In the genomic region with DNA sequence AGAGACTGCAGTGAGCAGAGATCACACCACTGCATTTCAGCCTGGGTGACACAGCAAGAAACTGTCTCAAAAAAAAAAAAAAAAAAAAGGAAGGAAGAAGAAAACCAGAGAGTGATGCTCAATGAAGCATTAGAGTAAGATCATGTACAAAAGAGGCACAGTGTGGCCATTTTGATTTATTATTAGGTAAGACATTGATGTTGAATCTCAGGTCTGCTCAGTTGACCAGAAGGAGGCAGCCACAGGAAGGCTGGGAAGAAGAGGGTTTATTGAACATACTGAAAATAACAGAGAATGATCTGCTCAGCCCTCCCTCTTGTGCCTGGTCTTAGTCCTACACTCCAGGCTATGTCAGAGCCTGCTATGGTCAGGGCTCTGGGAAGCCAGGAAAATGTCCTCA, we compare ENCODE assay signal across 13 cellular contexts. TPM values are rescaled to one million over a fixed set of nuclear protein-coding genes. Genes with fewer than 3 reads are reported as not detected.
DNase-seq lines count a peak whose midpoint lies in the region; ATAC-seq, FAIRE-seq and TF ChIP-seq lines count a peak whose summit lies in the region.
"Had no signal": no experiment of that assay in that cellular context is flagged by ENCODE, and none has a peak within 500 bp of the region (broad histone marks: within the 10 kb centered on the region; RNA-seq: fewer than 3 reads in every experiment).

No MANE protein-coding gene starts in this region.

- FAIRE-seq in HepG2 (lab: Jason Lieb, UNC), result no peak

- H3K79me2 ChIP-seq in HepG2 (ENCODE audit: insufficient read depth, low read length), result no peaks in the 10 kb centered on the region

- peaks cover 15% of the 10 kb centered on the region for H3K27me3 Mint-ChIP-seq in CD8-positive, alpha-beta T cell (ENCODE audit: low read depth)

- intact Hi-C loops in HepG2 (cut with micrococcal nuclease; ENCODE audit: unreplicated experiment), result no loop called here
- intact Hi-C loops in CD8-positive, alpha-beta T cell (cut with DNase I, micrococcal nuclease), result no loop called here

- H3K4me3 ChIP-seq in HFF-Myc (replicated peaks; ENCODE audit: low read depth, low read length), result no peak overlapping the region
- H3K4me3 ChIP-seq in HepG2 (replicated peaks in 1 of 3; ENCODE audit: insufficient read depth in 1 of 3, low read depth in 2 of 3, low read length in 3 of 3), result no peak overlapping the region
- no peak overlapping the region for H3K4me3 ChIP-seq in CD8-positive, alpha-beta T cell (ENCODE audit: low read depth, low read length)
- H3K4me3 ChIP-seq: right lobe of liver had no signal

- no peak overlapping the region for H3K27ac Mint-ChIP-seq in CD8-positive, alpha-beta T cell
- no peak overlapping the region for H3K27ac Mint-ChIP-seq in stimulated activated effector memory CD8-positive, alpha-beta T cell treated with anti-CD3 and anti-CD28 coated beads, Interleukin-12 subunit alpha, Interleukin-12 subunit beta, amount 100 ng/mL, for 72 hours
- H3K27ac Mint-ChIP-seq: activated naive CD4-positive, alpha-beta T cell treated with anti-CD3 and anti-CD28 coated beads for 36 hours had no signal

- H3K27ac ChIP-seq in HepG2 (ENCODE audit: extremely low read length, insufficient read depth, low read length), result no peak overlapping the region
- no peak overlapping the region for H3K27ac ChIP-seq in CD8-positive, alpha-beta T cell (ENCODE audit: low read depth, low read length)
- H3K27ac ChIP-seq: right lobe of liver had no signal

- TF ChIP-seq POLR2A in HepG2 (IDR thresholded peaks at IDR 0.05; ENCODE audit: insufficient read depth in 1 of 2, low read depth in 2 of 2, low read length in 2 of 2), result no peak

- TF ChIP-seq CTCF in HFF-Myc (IDR thresholded peaks at IDR 0.05; ENCODE audit: low read depth, low read length, missing control alignments), result peak; percentile 14
- no peak for TF ChIP-seq CTCF in HepG2 (CRISPR knock-in tag; IDR thresholded peaks at IDR 0.05)
- no peak for TF ChIP-seq CTCF in CD8-positive, alpha-beta T cell (IDR thresholded peaks at IDR 0.05)

- no peak overlapping the region for H2AFZ ChIP-seq in HepG2 (ENCODE audit: low read length)

- TF ChIP-seq EP300 in HepG2 (IDR thresholded peaks at IDR 0.05; ENCODE audit: low read depth in 2 of 2, low read length in 2 of 2) (no peak), HepG2 (CRISPR knock-in tag; IDR thresholded peaks at IDR 0.05; ENCODE audit: borderline replicate concordance) (no peak)

- peak; percentile 70 for ATAC-seq in HepG2
- ATAC-seq in CD8-positive, alpha-beta T cell, result no peak
- no peak for ATAC-seq in stimulated activated effector memory CD8-positive, alpha-beta T cell treated with anti-CD3 and anti-CD28 coated beads, Interleukin-12 subunit alpha, Interleukin-12 subunit beta, amount 100 ng/mL, for 72 hours

- H3K9me3 Mint-ChIP-seq in CD8-positive, alpha-beta T cell, result no peaks in the 10 kb centered on the region
- H3K9me3 Mint-ChIP-seq in stimulated activated effector memory CD8-positive, alpha-beta T cell treated with anti-CD3 and anti-CD28 coated beads, Interleukin-12 subunit alpha, Interleukin-12 subunit beta, amount 100 ng/mL, for 72 hours, result no peaks in the 10 kb centered on the region
- H3K9me3 Mint-ChIP-seq: activated naive CD4-positive, alpha-beta T cell treated with anti-CD3 and anti-CD28 coated beads for 36 hours had no signal

- no peak for TF ChIP-seq RAD21 in HepG2 (CRISPR knock-in tag; IDR thresholded peaks at IDR 0.05)

- POLR2A ChIA-PET in HepG2 (lab: Yijun Ruan, JAX), result no interaction called here
- POLR2A ChIA-PET in CD8-positive, alpha-beta T cell (lab: Charles Lee), result no interaction called here

- DNase-seq in GF-D8 (lab: John Stamatoyannopoulos, UW) (peak; percentile 36), HFF-Myc (ENCODE audit: extremely low read depth, low read depth) (no peak), SW480 (ENCODE audit: low spot score) (peak; percentile 18), HepG2 (ENCODE audit: low spot score) (no peak), nucleus accumbens (lab: John Stamatoyannopoulos, UW) (no peak), NCI-H82 (lab: John Stamatoyannopoulos, UW) (no peak)
- DNase-seq in CD8-positive, alpha-beta T cell, result no peak
- no peak for DNase-seq in stimulated activated effector memory CD8-positive, alpha-beta T cell treated with anti-CD3 and anti-CD28 coated beads, Interleukin-12 subunit alpha, Interleukin-12 subunit beta, amount 100 ng/mL, for 72 hours (ENCODE audit: low spot score in 2 of 2)
- DNase-seq: activated CD4-positive, alpha-beta T cell treated with anti-CD3 and anti-CD28 coated beads for 48 hours; activated naive CD4-positive, alpha-beta T cell treated with anti-CD3 and anti-CD28 coated beads for 36 hours; NCI-H2029; right lobe of liver had no signal

- in situ Hi-C loops in HepG2 (cut with HindIII; ENCODE audit: extremely low pct_ligation_motif_present, low pct_unique_long_range_greater_than_20kb), result no loop called here

- H3K36me3 Mint-ChIP-seq in CD8-positive, alpha-beta T cell, result no peaks in the 10 kb centered on the region
- no peaks in the 10 kb centered on the region for H3K36me3 Mint-ChIP-seq in stimulated activated effector memory CD8-positive, alpha-beta T cell treated with anti-CD3 and anti-CD28 coated beads, Interleukin-12 subunit alpha, Interleukin-12 subunit beta, amount 100 ng/mL, for 72 hours

- H3K4me1 ChIP-seq in HepG2 (ENCODE audit: insufficient read depth, low read length), result no peaks in the 10 kb centered on the region
- no peaks in the 10 kb centered on the region for H3K4me1 ChIP-seq in CD8-positive, alpha-beta T cell (ENCODE audit: insufficient read depth, low read length)
- H3K4me1 ChIP-seq: right lobe of liver had no signal

- H3K9me3 ChIP-seq in HepG2 (ENCODE audit: low read length), result no peaks in the 10 kb centered on the region
- H3K9me3 ChIP-seq in CD8-positive, alpha-beta T cell (ENCODE audit: low read length), result no peaks in the 10 kb centered on the region
- H3K9me3 ChIP-seq: Caco-2, right lobe of liver had no signal

- H4K20me1 ChIP-seq in HepG2 (ENCODE audit: insufficient read depth, low read length), result no peaks in the 10 kb centered on the region

- BruUV-seq in HepG2 (replicated peaks; lab: Mats Ljungman, UMichigan), result no TSS peak

- H3K27me3 ChIP-seq in HepG2 (ENCODE audit: control insufficient read depth in 1 of 2, insufficient read depth in 2 of 2, low read length in 2 of 2), result peaks cover 0 to 31% of the 10 kb centered on the region in 2 experiments; a peak in 3 of 5 replicates
- no peaks in the 10 kb centered on the region for H3K27me3 ChIP-seq in CD8-positive, alpha-beta T cell (ENCODE audit: insufficient read depth, low read length)
- H3K27me3 ChIP-seq: right lobe of liver had no signal

- no peak overlapping the region for H3K4me3 Mint-ChIP-seq in CD8-positive, alpha-beta T cell
- H3K4me3 Mint-ChIP-seq in stimulated activated effector memory CD8-positive, alpha-beta T cell treated with anti-CD3 and anti-CD28 coated beads, Interleukin-12 subunit alpha, Interleukin-12 subunit beta, amount 100 ng/mL, for 72 hours, result no peak overlapping the region
- H3K4me3 Mint-ChIP-seq: activated naive CD4-positive, alpha-beta T cell treated with anti-CD3 and anti-CD28 coated beads for 36 hours had no signal

- H3K36me3 ChIP-seq in HepG2 (replicated peaks in 1 of 2; ENCODE audit: control insufficient read depth in 1 of 2, insufficient read depth in 2 of 2, low read length in 2 of 2), result no peaks in the 10 kb centered on the region
- H3K36me3 ChIP-seq in CD8-positive, alpha-beta T cell (ENCODE audit: insufficient read depth, low read length), result no peaks in the 10 kb centered on the region
- H3K36me3 ChIP-seq: right lobe of liver had no signal

- CTCF ChIA-PET in HepG2 (lab: Yijun Ruan, JAX; ENCODE audit: low intra/inter-chr PET ratio, low total read pairs), result no interaction called here
- CTCF ChIA-PET in CD8-positive, alpha-beta T cell (lab: Charles Lee), result no interaction called here

- no peaks in the 10 kb centered on the region for H3K4me1 Mint-ChIP-seq in CD8-positive, alpha-beta T cell (ENCODE audit: low read depth)
- H3K4me1 Mint-ChIP-seq in stimulated activated effector memory CD8-positive, alpha-beta T cell treated with anti-CD3 and anti-CD28 coated beads, Interleukin-12 subunit alpha, Interleukin-12 subunit beta, amount 100 ng/mL, for 72 hours, result no peaks in the 10 kb centered on the region

- no peak overlapping the region for H3K9ac ChIP-seq in HepG2 (ENCODE audit: insufficient read depth, low read depth, low read length)

- no peak overlapping the region for H3K4me2 ChIP-seq in HepG2 (ENCODE audit: low read depth, low read length)

RNA-seq across cellular contexts. Expression of gene LRRK1, which starts 15.6 kb away (rescaled TPM):
- 0.07 and 0.13 TPM in 2 replicates for total RNA-seq in HepG2 (2016; rRNA removed; fragmentation: Illumina TruSeq; extraction: Trizol)
- total RNA-seq in HepG2 (2016; cell fraction: cytosol; rRNA removed; fragmentation: Illumina TruSeq; extraction: Trizol; ENCODE audit: low read depth), result 0.26 and 0.30 TPM in 2 replicates
- total RNA-seq in HepG2 (2016; cell fraction: insoluble cytoplasmic fraction; rRNA removed; fragmentation: Illumina TruSeq; extraction: Trizol), result 0.09 and 0.12 TPM in 2 replicates
- total RNA-seq in HepG2 (2016; cell fraction: membrane; rRNA removed; fragmentation: Illumina TruSeq; extraction: Trizol), result 0.31 and 0.37 TPM in 2 replicates
- total RNA-seq in HepG2 (2016; cell fraction: nucleus; rRNA removed; fragmentation: Illumina TruSeq; extraction: Trizol), result 0.22 and 0.28 TPM in 2 replicates
- polyA plus RNA-seq in HepG2 (2011; rRNA removed), result 0.71 and 1.2 TPM in 2 replicates
- 0.46 and 0.68 TPM in 2 replicates for polyA plus RNA-seq in HepG2 (2011; cell fraction: cytosol; rRNA removed)
- 1.00 and 1.5 TPM in 2 replicates for polyA plus RNA-seq in HepG2 (2011; cell fraction: nucleus; rRNA removed)
- polyA plus RNA-seq in HepG2 (2012), result 0.38 and 0.51 TPM in 2 replicates
- 0.01 TPM in 1 of 2 replicates, not detected in the other for polyA plus RNA-seq in HepG2 (2016; cell fraction: cytosol; fragmentation: Illumina TruSeq; extraction: Trizol; ENCODE audit: low read depth)
- polyA plus RNA-seq in HepG2 (2016; cell fraction: insoluble cytoplasmic fraction; fragmentation: Illumina TruSeq; extraction: Trizol; ENCODE audit: low read depth), result not detected in 2 replicates
- polyA plus RNA-seq in HepG2 (2016; cell fraction: membrane; fragmentation: Illumina TruSeq; extraction: Trizol; ENCODE audit: low read depth), result 0.02 TPM in 1 of 2 replicates, not detected in the other
- 0.04 TPM in 1 of 2 replicates, not detected in the other for polyA plus RNA-seq in HepG2 (2016; cell fraction: nucleus; fragmentation: Illumina TruSeq; extraction: Trizol; ENCODE audit: insufficient read depth, low read depth)
- 2.8 and 25.2 TPM in 2 replicates for polyA minus RNA-seq in HepG2 (2011; rRNA and poly(A)+ RNA removed; ENCODE audit: low replicate concordance)
- polyA minus RNA-seq in HepG2 (2011; cell fraction: cytosol; rRNA and poly(A)+ RNA removed), result 0.89 and 1.2 TPM in 2 replicates
- 0.75 and 2.2 TPM in 2 replicates for polyA minus RNA-seq in HepG2 (2011; cell fraction: nucleus; rRNA and poly(A)+ RNA removed)
- total RNA-seq in CD8-positive, alpha-beta T cell, result under 1 TPM; 0.16 to 0.39 TPM

RNA-seq across cellular contexts. Expression of gene ALDH1A3, which starts 55.1 kb away (rescaled TPM):
- total RNA-seq in HepG2 (2016; rRNA removed; fragmentation: Illumina TruSeq; extraction: Trizol), result not detected in 2 replicates
- not detected in 2 replicates for total RNA-seq in HepG2 (2016; cell fraction: cytosol; rRNA removed; fragmentation: Illumina TruSeq; extraction: Trizol; ENCODE audit: low read depth)
- total RNA-seq in HepG2 (2016; cell fraction: insoluble cytoplasmic fraction; rRNA removed; fragmentation: Illumina TruSeq; extraction: Trizol), result not detected in 2 replicates
- not detected in 2 replicates for total RNA-seq in HepG2 (2016; cell fraction: membrane; rRNA removed; fragmentation: Illumina TruSeq; extraction: Trizol)
- not detected in 2 replicates for total RNA-seq in HepG2 (2016; cell fraction: nucleus; rRNA removed; fragmentation: Illumina TruSeq; extraction: Trizol)
- 0.03 TPM in 1 of 2 replicates, not detected in the other for polyA plus RNA-seq in HepG2 (2011; rRNA removed)
- not detected in 2 replicates for polyA plus RNA-seq in HepG2 (2011; cell fraction: cytosol; rRNA removed)
- polyA plus RNA-seq in HepG2 (2011; cell fraction: nucleus; rRNA removed), result not detected in 2 replicates
- not detected in 2 replicates for polyA plus RNA-seq in HepG2 (2012)
- polyA plus RNA-seq in HepG2 (2016; cell fraction: cytosol; fragmentation: Illumina TruSeq; extraction: Trizol; ENCODE audit: low read depth), result not detected in 2 replicates
- polyA plus RNA-seq in HepG2 (2016; cell fraction: insoluble cytoplasmic fraction; fragmentation: Illumina TruSeq; extraction: Trizol; ENCODE audit: low read depth), result not detected in 2 replicates
- polyA plus RNA-seq in HepG2 (2016; cell fraction: membrane; fragmentation: Illumina TruSeq; extraction: Trizol; ENCODE audit: low read depth), result not detected in 2 replicates
- polyA plus RNA-seq in HepG2 (2016; cell fraction: nucleus; fragmentation: Illumina TruSeq; extraction: Trizol; ENCODE audit: insufficient read depth, low read depth), result not detected in 2 replicates
- polyA minus RNA-seq in HepG2 (2011; rRNA and poly(A)+ RNA removed; ENCODE audit: low replicate concordance), result 3.3 TPM in 1 of 2 replicates, not detected in the other
- polyA minus RNA-seq in HepG2 (2011; cell fraction: cytosol; rRNA and poly(A)+ RNA removed), result not detected in 2 replicates
- not detected in 2 replicates for polyA minus RNA-seq in HepG2 (2011; cell fraction: nucleus; rRNA and poly(A)+ RNA removed)
- total RNA-seq in CD8-positive, alpha-beta T cell, result not detected
- total RNA-seq: activated naive CD4-positive, alpha-beta T cell treated with anti-CD3 and anti-CD28 coated beads for 36 hours had no signal

Comparison
In these comparisons a context has a peak if more than half of its experiments do, and no peak if none do; other contexts are left out.
1. DNase-seq: peak in GF-D8 (single experiment) and SW480 (single experiment); none in HFF-Myc (single experiment), HepG2 (single experiment), nucleus accumbens (0 of 56), CD8-positive, alpha-beta T cell (0 of 7), stimulated activated effector memory CD8-positive, alpha-beta T cell treated with anti-CD3 and anti-CD28 coated beads, Interleukin-12 subunit alpha, Interleukin-12 subunit beta, amount 100 ng/mL, for 72 hours (0 of 2) and NCI-H82 (single experiment).